Comparison of ENCODE assay signal across 20 cellular contexts in the genomic region with DNA sequence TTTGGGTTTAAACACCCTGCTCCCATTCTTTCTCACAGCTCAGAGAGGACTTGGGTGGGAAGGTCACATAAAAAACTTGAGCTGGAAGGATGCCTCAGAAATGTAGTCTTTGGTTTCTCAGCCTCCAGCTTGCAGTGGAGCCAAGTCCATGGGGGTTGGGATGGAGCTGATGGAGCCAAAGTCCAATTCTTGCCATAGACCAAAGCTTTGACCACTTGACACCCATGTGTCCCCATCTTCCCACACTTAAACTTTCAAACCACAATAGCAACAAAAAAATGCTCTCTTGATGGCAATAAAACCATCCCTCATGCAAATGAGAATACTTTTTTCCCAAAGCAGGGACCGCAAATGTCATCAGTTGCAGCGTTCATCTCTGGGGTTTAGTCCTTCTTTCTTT. TPM values are rescaled to one million over a fixed set of nuclear protein-coding genes. Genes with fewer than 3 reads are reported as not detected.
"Had no signal": no experiment of that assay in that cellular context is flagged by ENCODE, and none has a peak within 500 bp of the region (broad histone marks: within the 10 kb centered on the region; RNA-seq: fewer than 3 reads in every experiment).

No MANE protein-coding gene starts in this region.

- DNase-seq: esophagus squamous epithelium; gastrocnemius medialis; heart right ventricle; hypothalamus; mammary epithelial cell; mucosa of descending colon; naive thymus-derived CD8-positive, alpha-beta T cell; stimulated activated CD4-positive, alpha-beta T cell treated with anti-CD3 and anti-CD28 coated beads, Interleukin-4, amount 100 ng/mL, for 1 hour; stimulated activated CD8-positive, alpha-beta memory T cell treated with anti-CD3 and anti-CD28 coated beads, Interleukin-4, amount 100 ng/mL, for 48 hours; stimulated activated naive CD8-positive, alpha-beta T cell treated with anti-CD3 and anti-CD28 coated beads, Interleukin-15, Interleukin-2, amounts not matched to agents 100 U/mL and 50 U/mL, for 24 hours; thyroid gland had no signal

- H3K9me3 ChIP-seq: esophagus squamous epithelium, gastrocnemius medialis, heart right ventricle, mucosa of descending colon, neutrophil, right atrium auricular region, suprapubic skin, thyroid gland had no signal

- H3K27me3 ChIP-seq: esophagus squamous epithelium, gastrocnemius medialis, right atrium auricular region, thyroid gland had no signal

- H3K4me1 ChIP-seq: gastrocnemius medialis had no signal

- H3K36me3 Mint-ChIP-seq: naive thymus-derived CD8-positive, alpha-beta T cell; stimulated activated effector memory CD8-positive, alpha-beta T cell treated with anti-CD3 and anti-CD28 coated beads, Interleukin-12 subunit alpha, Interleukin-12 subunit beta, amount 100 ng/mL, for 72 hours; type B pancreatic cell had no signal

- H3K9me3 Mint-ChIP-seq: dendritic cell treated with granulocyte-macrophage colony-stimulating factor and Interleukin-4, amounts not matched to agents 40 ng/mL and 50 ng/mL, for 4 days; naive thymus-derived CD8-positive, alpha-beta T cell; stimulated activated effector memory CD8-positive, alpha-beta T cell treated with anti-CD3 and anti-CD28 coated beads, Interleukin-12 subunit alpha, Interleukin-12 subunit beta, amount 100 ng/mL, for 72 hours; type B pancreatic cell had no signal

- H3K4me3 Mint-ChIP-seq: dendritic cell treated with granulocyte-macrophage colony-stimulating factor and Interleukin-4, amounts not matched to agents 40 ng/mL and 50 ng/mL, for 4 days; naive thymus-derived CD8-positive, alpha-beta T cell; stimulated activated effector memory CD8-positive, alpha-beta T cell treated with anti-CD3 and anti-CD28 coated beads, Interleukin-12 subunit alpha, Interleukin-12 subunit beta, amount 100 ng/mL, for 72 hours; type B pancreatic cell had no signal

- H3K27ac ChIP-seq: esophagus squamous epithelium, gastrocnemius medialis, heart right ventricle, neutrophil, right atrium auricular region, suprapubic skin, thyroid gland had no signal

- H3K27ac Mint-ChIP-seq: dendritic cell treated with granulocyte-macrophage colony-stimulating factor and Interleukin-4, amounts not matched to agents 40 ng/mL and 50 ng/mL, for 4 days; stimulated activated effector memory CD8-positive, alpha-beta T cell treated with anti-CD3 and anti-CD28 coated beads, Interleukin-12 subunit alpha, Interleukin-12 subunit beta, amount 100 ng/mL, for 72 hours; type B pancreatic cell had no signal

- H3K36me3 ChIP-seq: esophagus squamous epithelium, gastrocnemius medialis, heart right ventricle, neutrophil, right atrium auricular region, suprapubic skin, thyroid gland had no signal

- H3K4me3 ChIP-seq: esophagus squamous epithelium, gastrocnemius medialis, heart right ventricle, mucosa of descending colon, right atrium auricular region, suprapubic skin, thyroid gland had no signal

RNA-seq across cellular contexts. Expression of gene DAW1, which starts 14.7 kb away (rescaled TPM):
- total RNA-seq: gastrocnemius medialis; left lobe of liver; mucosa of descending colon; naive thymus-derived CD8-positive, alpha-beta T cell; osteocyte; thyroid gland had no signal
- polyA plus RNA-seq: naive thymus-derived CD8-positive, alpha-beta T cell had no signal

RNA-seq across cellular contexts. Expression of gene CCL20, which starts 43.1 kb away (rescaled TPM):
- total RNA-seq: heart right ventricle; left lobe of liver; naive thymus-derived CD8-positive, alpha-beta T cell; osteocyte; right atrium auricular region; thyroid gland had no signal
- polyA plus RNA-seq: naive thymus-derived CD8-positive, alpha-beta T cell; neural cell had no signal
